In genomic region chr21:38839370-38839681, GRCh38 we compare ENCODE assay signal across 20 cellular contexts. TPM values are rescaled to one million over a fixed set of nuclear protein-coding genes. Genes with fewer than 3 reads are reported as not detected.
DNase-seq lines count a peak whose midpoint lies in the region; ATAC-seq, FAIRE-seq and TF ChIP-seq lines count a peak whose summit lies in the region.
"Had no signal": no experiment of that assay in that cellular context is flagged by ENCODE, and none has a peak within 500 bp of the region (broad histone marks: within the 10 kb centered on the region; RNA-seq: fewer than 3 reads in every experiment).

No MANE protein-coding gene starts in this region.

- no peaks in the 10 kb centered on the region for H3K9me2 ChIP-seq in GM23338 (ENCODE audit: insufficient read depth)

- H3K9me3 ChIP-seq in AG04450 (ENCODE audit: control insufficient read depth, insufficient read depth, low read length) (no peaks in the 10 kb centered on the region), MG63 (no peaks in the 10 kb centered on the region), K562 (replicated peaks; ENCODE audit: control insufficient read depth, insufficient read depth, low read depth, low read length) (no peaks in the 10 kb centered on the region), keratinocyte (ENCODE audit: control insufficient read depth, low read depth, low read length) (no peaks in the 10 kb centered on the region)
- H3K9me3 ChIP-seq: gastrocnemius medialis, neutrophil, SJCRH30, suprapubic skin had no signal

- peaks cover 6% of the 10 kb centered on the region for H3K27me3 Mint-ChIP-seq in GM23338 (ENCODE audit: insufficient read depth, low read depth, poor library complexity)
- H3K27me3 Mint-ChIP-seq: activated CD8-positive, alpha-beta T cell treated with anti-CD3 and anti-CD28 coated beads for 36 hours; CD4-positive, alpha-beta memory T cell had no signal

- CTCF ChIA-PET in AG04450 (lab: Charles Lee) = interaction anchor here (1.4 kb wide), 1 partner anchor 36 kb away, joined by 3 read pairs; no protein-coding TSS in a partner anchor
- CTCF ChIA-PET in K562 (lab: Yijun Ruan, JAX; ENCODE audit: low intra/inter-chr PET ratio) = no interaction called here

- 48% methylated on average over 4 of the region's 4 CpGs for WGBS in K562 (ENCODE audit: insufficient coverage, low coverage, missing lambda C conversion rate)

- H3K27ac ChIP-seq in AG04450 (ENCODE audit: low read depth, low read length) (peak overlapping the region; percentile 96), K562 (ENCODE audit: extremely low read depth, low read depth, low read length) (no peak overlapping the region), keratinocyte (ENCODE audit: control insufficient read depth, insufficient read depth, low read length) (peak overlapping the region; percentile 96), GM23338 (ENCODE audit: low read depth) (no peak overlapping the region)
- H3K27ac ChIP-seq: gastrocnemius medialis, neutrophil, SJCRH30, suprapubic skin had no signal

- BruUV-seq in K562 (replicated peaks; lab: Mats Ljungman, UMichigan) = no TSS peak

- intact Hi-C loops in K562 (cut with micrococcal nuclease) = no loop called here

- dilution Hi-C loops in keratinocyte (cut with MboI; ENCODE audit: extremely low pct_ligation_motif_present, low sequenced_read_pairs) = no loop called here

- no peak overlapping the region for H3K4me3 ChIP-seq in AG04450 (ENCODE audit: low read depth, low read length)
- H3K4me3 ChIP-seq in MG63 = no peak overlapping the region
- no peak overlapping the region for H3K4me3 ChIP-seq in K562
- H3K4me3 ChIP-seq in keratinocyte (ENCODE audit: control insufficient read depth in 2 of 3, extremely low read depth in 1 of 3, insufficient read depth in 2 of 3, low read depth in 1 of 3, low read length in 3 of 3) = no peak overlapping the region
- H3K4me3 ChIP-seq in GM23338 = no peak overlapping the region
- H3K4me3 ChIP-seq: gastrocnemius medialis, SJCRH30, suprapubic skin had no signal

- TF ChIP-seq CTCF in AG04450 (IDR thresholded peaks at IDR 0.05; ENCODE audit: low read depth, low read length) = no peak
- no peak for TF ChIP-seq CTCF in K562 (IDR thresholded peaks at IDR 0.05 in 2 of 3, conservative IDR thresholded peaks at IDR 0.05 in 1 of 3; ENCODE audit: insufficient read depth in 2 of 3, low read depth in 1 of 3, low read length in 3 of 3)
- TF ChIP-seq CTCF in keratinocyte (optimal IDR thresholded peaks at IDR 0.05 in 1 of 3, IDR thresholded peaks at IDR 0.05 in 1 of 3, conservative IDR thresholded peaks at IDR 0.05 in 1 of 3; ENCODE audit: extremely low read depth in 1 of 3, insufficient read depth in 2 of 3, low read length in 3 of 3) = no peak
- TF ChIP-seq CTCF in GM23338 (conservative IDR thresholded peaks at IDR 0.05; ENCODE audit: low read depth in 2 of 2) = no peak

- H2AFZ ChIP-seq in K562 (ENCODE audit: low read depth, low read length) = peak overlapping the region; percentile 35; the same call in 1 of the 2 replicates
- no peak overlapping the region for H2AFZ ChIP-seq in keratinocyte (ENCODE audit: control insufficient read depth, low read length)
- H2AFZ ChIP-seq in GM23338 = no peak overlapping the region

- H3K9ac ChIP-seq in K562 (ENCODE audit: insufficient read depth in 1 of 2, low read depth in 2 of 2, low read length in 2 of 2) (no peak overlapping the region), keratinocyte (ENCODE audit: control insufficient read depth, extremely low read depth, insufficient read depth, low read length) (peak overlapping the region; percentile 43)

- H3F3A ChIP-seq in GM23338 (replicated peaks; ENCODE audit: low read depth) = no peaks in the 10 kb centered on the region

- H3K4me3 Mint-ChIP-seq in GM23338 = no peak overlapping the region
- H3K4me3 Mint-ChIP-seq: activated B cell treated with CpG ODN at 0.5 μM for 24 hours; activated CD8-positive, alpha-beta T cell treated with anti-CD3 and anti-CD28 coated beads for 36 hours; activated T-cell treated with anti-CD3 and anti-CD28 coated beads, Interleukin-2, amount 50 U/mL, for 4 hours; CD4-positive, alpha-beta memory T cell had no signal

- H3K9me1 ChIP-seq in K562 (ENCODE audit: control insufficient read depth, insufficient read depth, low read length) (no peaks in the 10 kb centered on the region), keratinocyte (ENCODE audit: control insufficient read depth, extremely low read depth, insufficient read depth, low read length) (no peaks in the 10 kb centered on the region)

- no peak for TF ChIP-seq RAD21 in K562 (CRISPR knock-in tag; conservative IDR thresholded peaks at IDR 0.05 in 1 of 2, IDR thresholded peaks at IDR 0.05 in 1 of 2)

- H3K9me3 Mint-ChIP-seq in GM23338 = peaks cover 3% of the 10 kb centered on the region; the same call in 1 of the 3 replicates
- H3K9me3 Mint-ChIP-seq: activated B cell treated with CpG ODN at 0.5 μM for 24 hours; activated CD8-positive, alpha-beta T cell treated with anti-CD3 and anti-CD28 coated beads for 36 hours; activated naive CD4-positive, alpha-beta T cell treated with anti-CD3 and anti-CD28 coated beads, Interleukin-2, amount 50 U/mL, for 72 hours; activated T-cell treated with anti-CD3 and anti-CD28 coated beads, Interleukin-2, amount 50 U/mL, for 4 hours; CD4-positive, alpha-beta memory T cell had no signal

- H3K79me2 ChIP-seq in K562 (ENCODE audit: control insufficient read depth, insufficient read depth, low read length) (no peaks in the 10 kb centered on the region), keratinocyte (ENCODE audit: control insufficient read depth, insufficient read depth, low read length) (no peaks in the 10 kb centered on the region), GM23338 (replicated peaks; ENCODE audit: insufficient read depth) (no peaks in the 10 kb centered on the region)

- H3K27me3 ChIP-seq in AG04450 (ENCODE audit: control insufficient read depth, insufficient read depth, low read length) (no peaks in the 10 kb centered on the region), MG63 (no peaks in the 10 kb centered on the region), K562 (ENCODE audit: control insufficient read depth in 2 of 2, insufficient read depth in 2 of 2, low read length in 2 of 2) (no peaks in the 10 kb centered on the region), keratinocyte (ENCODE audit: control insufficient read depth, extremely low read depth, insufficient read depth, low read length) (no peaks in the 10 kb centered on the region), GM23338 (ENCODE audit: insufficient read depth) (no peaks in the 10 kb centered on the region)
- H3K27me3 ChIP-seq: gastrocnemius medialis, neutrophil, suprapubic skin had no signal

- POLR2A ChIA-PET in AG04450 (lab: Yijun Ruan, JAX) (interaction anchor here (0.6 to 1.6 kb wide), 6 partner anchors 14 to 146 kb away, joined by 3 to 7 read pairs (median 4); no protein-coding TSS in a partner anchor), K562 (lab: Yijun Ruan, JAX) (interaction anchor here (1.1 to 2.2 kb wide), 4 partner anchors 8 to 15 kb away, joined by 3 to 12 read pairs (median 5); no protein-coding TSS in a partner anchor)

- FAIRE-seq in K562 (lab: Jason Lieb, UNC) (no peak), keratinocyte (lab: Jason Lieb, UNC) (no peak)

- no peaks in the 10 kb centered on the region; the same call in 2 of the 3 replicates for H3K4me1 Mint-ChIP-seq in GM23338
- H3K4me1 Mint-ChIP-seq: activated B cell treated with CpG ODN at 0.5 μM for 24 hours; CD4-positive, alpha-beta memory T cell had no signal

- TF ChIP-seq POLR2A in K562 (conservative IDR thresholded peaks at IDR 0.05) = no peak

- no peaks in the 10 kb centered on the region for H3K36me3 ChIP-seq in MG63
- H3K36me3 ChIP-seq in K562 (ENCODE audit: control insufficient read depth, insufficient read depth, low read length) = no peaks in the 10 kb centered on the region
- no peaks in the 10 kb centered on the region for H3K36me3 ChIP-seq in keratinocyte (ENCODE audit: control insufficient read depth in 2 of 2, extremely low read depth in 1 of 2, insufficient read depth in 2 of 2, low read length in 2 of 2)
- no peaks in the 10 kb centered on the region for H3K36me3 ChIP-seq in GM23338 (ENCODE audit: insufficient read depth)
- H3K36me3 ChIP-seq: gastrocnemius medialis, neutrophil, SJCRH30, suprapubic skin had no signal

- in situ Hi-C loops in K562 (cut with MboI) = no loop called here

- H3K27ac Mint-ChIP-seq in GM23338 = no peak overlapping the region
- H3K27ac Mint-ChIP-seq: activated B cell treated with CpG ODN at 0.5 μM for 24 hours; activated CD8-positive, alpha-beta T cell treated with anti-CD3 and anti-CD28 coated beads for 36 hours had no signal

- H3K36me3 Mint-ChIP-seq in GM23338 (ENCODE audit: low read depth) = no peaks in the 10 kb centered on the region; the same call in 2 of the 3 replicates
- H3K36me3 Mint-ChIP-seq: CD4-positive, alpha-beta memory T cell had no signal

- H4K20me1 ChIP-seq in K562 (replicated peaks; ENCODE audit: control insufficient read depth, insufficient read depth, low read length) (no peaks in the 10 kb centered on the region), keratinocyte (ENCODE audit: control insufficient read depth, extremely low read depth, insufficient read depth, low read length) (no peaks in the 10 kb centered on the region), GM23338 (replicated peaks; ENCODE audit: insufficient read depth) (no peaks in the 10 kb centered on the region)

- DNase-seq in AG04450 (ENCODE audit: low read depth, low spot score) (no peak), MG63 (peak; percentile 58), K562 (ENCODE audit: extremely low read depth in 1 of 4, low spot score in 3 of 4) (no peak), keratinocyte (ENCODE audit: low read depth, low spot score) (no peak), GM23338 (ENCODE audit: low spot score) (no peak), DMS 273 treated with DMSO at 0.1 percent for 48 hours (lab: John Stamatoyannopoulos, UW) (no peak), NCI-H2196 (lab: John Stamatoyannopoulos, UW; ENCODE audit: unreplicated experiment) (no peak)
- DNase-seq: activated B cell treated with CpG ODN at 0.5 μM for 24 hours; activated T-cell treated with anti-CD3 and anti-CD28 coated beads, Interleukin-2, amount 50 U/mL, for 4 hours; CD4-positive, alpha-beta memory T cell; DMS53; gastrocnemius medialis; NCI-H1417; NCI-H526 treated with DMSO at 0.1 percent for 48 hours; SJCRH30 had no signal

- peaks cover 8 to 17% of the 10 kb centered on the region in 2 experiments; a peak in 3 of 5 replicates for H3K4me1 ChIP-seq in K562 (replicated peaks in 1 of 2; ENCODE audit: control insufficient read depth in 2 of 2, insufficient read depth in 2 of 2, low read length in 2 of 2)
- peaks cover 47% of the 10 kb centered on the region for H3K4me1 ChIP-seq in keratinocyte (ENCODE audit: control insufficient read depth, extremely low read depth, insufficient read depth, low read length)
- no peaks in the 10 kb centered on the region for H3K4me1 ChIP-seq in GM23338 (ENCODE audit: insufficient read depth)
- H3K4me1 ChIP-seq: gastrocnemius medialis, SJCRH30 had no signal

- H3K4me2 ChIP-seq in K562 (ENCODE audit: insufficient read depth, low read length) = no peak overlapping the region
- H3K4me2 ChIP-seq in keratinocyte (ENCODE audit: control insufficient read depth, extremely low read depth, insufficient read depth, low read depth, low read length) = peak overlapping the region; percentile 30
- H3K4me2 ChIP-seq in GM23338 = no peak overlapping the region

- no peak for TF ChIP-seq EP300 in K562 (IDR thresholded peaks at IDR 0.05; ENCODE audit: low read length)

- ATAC-seq in K562 = no peak
- ATAC-seq in GM21360 (IDR thresholded peaks at IDR 0.05; ENCODE audit: unreplicated experiment) = no peak
- ATAC-seq in GM23338 = no peak

RNA-seq across cellular contexts. Expression of gene ETS2, which starts 33.6 kb away (rescaled TPM):
- polyA plus RNA-seq in AG04450 (2011; rRNA removed) = 60.1 and 62.7 TPM in 2 replicates
- 60.1 and 67.9 TPM in 2 replicates for polyA minus RNA-seq in AG04450 (2011; rRNA and poly(A)+ RNA removed)
- total RNA-seq in MG63 (2014; rRNA removed; shearing (Covaris generic); ENCODE audit: low replicate concordance) = 12.6 and 12.7 TPM in 2 replicates
- total RNA-seq in K562 (2011; cell fraction: chromatin; rRNA removed; ENCODE audit: low replicate concordance) = 11.0 and 16.7 TPM in 2 replicates
- 10.9 and 16.3 TPM in 2 replicates for total RNA-seq in K562 (2011; cell fraction: nucleolus; rRNA removed)
- total RNA-seq in K562 (2011; cell fraction: nucleoplasm; rRNA removed) = 9.7 and 11.9 TPM in 2 replicates
- 12.2 and 13.1 TPM in 2 replicates for total RNA-seq in K562 (2014; rRNA removed)
- 11.2 and 11.5 TPM in 2 replicates for total RNA-seq in K562 (2014; rRNA removed; fragmentation: Illumina TruSeq; extraction: Trizol)
- total RNA-seq in K562 (2015; rRNA removed; fragmentation: Illumina TruSeq; extraction: Trizol) = 14.0 and 15.4 TPM in 2 replicates
- 24.4 and 26.2 TPM in 2 replicates for total RNA-seq in K562 (2021)
- polyA plus RNA-seq in K562 (2011; rRNA removed) = 8.7 and 10.5 TPM in 2 replicates
- 5.4 and 6.5 TPM in 2 replicates for polyA plus RNA-seq in K562 (2011; cell fraction: cytosol; rRNA removed)
- polyA plus RNA-seq in K562 (2011; cell fraction: nucleus; rRNA removed) = 17.0 and 22.9 TPM in 2 replicates
- polyA plus RNA-seq in K562 (2012) = 12.5 and 19.4 TPM in 2 replicates
- polyA plus RNA-seq in K562 (2014; fragmentation: Illumina TruSeq; extraction: Trizol) = 17.9 and 24.2 TPM in 2 replicates
- polyA plus RNA-seq in K562 (2014; fragmentation: Nextera tagmentation; extraction: Ambion mirVana) = 1 to 10 TPM; 1.7 to 2.2 TPM
- polyA plus RNA-seq in K562 (2014; rRNA removed) = 12.8 and 13.7 TPM in 2 replicates
- 6.7 and 7.2 TPM in 2 replicates for polyA minus RNA-seq in K562 (2011; rRNA and poly(A)+ RNA removed)
- 7.4 and 11.6 TPM in 2 replicates for polyA minus RNA-seq in K562 (2011; cell fraction: cytosol; rRNA and poly(A)+ RNA removed)
- 9.2 and 9.9 TPM in 2 replicates for polyA minus RNA-seq in K562 (2011; cell fraction: nucleus; rRNA and poly(A)+ RNA removed)
- polyA plus RNA-seq in keratinocyte = 58.5 to 61.4 TPM (median 60.3 TPM) in 3 replicates
- polyA plus RNA-seq in keratinocyte (2011; ENCODE audit: low read depth) = 143 TPM
- polyA plus RNA-seq in keratinocyte (2011; cell fraction: cytosol; rRNA removed) = 29.1 and 35.4 TPM in 2 replicates
- 122 and 140 TPM in 2 replicates for polyA plus RNA-seq in keratinocyte (2011; cell fraction: nucleus; rRNA removed)
- polyA plus RNA-seq in keratinocyte (2012; ENCODE audit: low replicate concordance) = 37.3 and 92.4 TPM in 2 replicates
- polyA minus RNA-seq in keratinocyte = 46.3 to 57.2 TPM (median 49.1 TPM) in 3 replicates
- 34.7 TPM for polyA minus RNA-seq in keratinocyte (2011; cell fraction: cytosol; rRNA and poly(A)+ RNA removed)
- 70.5 and 112 TPM in 2 replicates for polyA minus RNA-seq in keratinocyte (2011; cell fraction: nucleus; rRNA and poly(A)+ RNA removed)
- 35.5 and 36.8 TPM in 2 replicates for total RNA-seq in GM23338 (2014; rRNA removed; shearing (Covaris generic))
- 17.9 and 19.5 TPM in 2 replicates for polyA plus RNA-seq in GM23338 (2016; fragmentation: Nextera tagmentation; extraction: Ambion mirVana)

Comparison
In these comparisons a context has a peak if more than half of its experiments do, and no peak if none do; other contexts are left out.
1. H3K27ac ChIP-seq: peak in AG04450 (single experiment) and keratinocyte (single experiment); none in K562 (single experiment) and GM23338 (single experiment).